14 cellular contexts compared by ENCODE assay signal in genomic region chr3:183381179-183381578, GRCh38. TPM values are rescaled to one million over a fixed set of nuclear protein-coding genes. Genes with fewer than 3 reads are reported as not detected.
DNase-seq lines count a peak whose midpoint lies in the region; ATAC-seq and TF ChIP-seq lines count a peak whose summit lies in the region.
"Had no signal": no experiment of that assay in that cellular context is flagged by ENCODE, and none has a peak within 500 bp of the region (broad histone marks: within the 10 kb centered on the region; RNA-seq: fewer than 3 reads in every experiment).

No MANE protein-coding gene starts in this region.

- peak; percentile 15 for DNase-seq in AG09319 (ENCODE audit: extremely low read depth, low read depth)
- peak; percentile 89 for DNase-seq in HCEC 1CT
- peak; percentile 21 for DNase-seq in NOMO-1 treated with dmso at 0.1 percent for 144 hours (lab: John Stamatoyannopoulos, UW; ENCODE audit: unreplicated experiment)
- DNase-seq in GOT3 (lab: John Stamatoyannopoulos, UW): no peak
- no peak for DNase-seq in SIG-M5 treated with dmso at 0.1 percent for 504 hours (lab: John Stamatoyannopoulos, UW; ENCODE audit: unreplicated experiment)
- DNase-seq: activated B cell treated with CpG ODN at 0.5 μM for 24 hours; activated naive CD8-positive, alpha-beta T cell treated with anti-CD3 and anti-CD28 coated beads, Interleukin-2, amount 10 ng/mL, durations not matched to agents 7 days and 5 days; gastrocnemius medialis; NCI-H446; sigmoid colon had no signal

- no peak for TF ChIP-seq CTCF in AG09319 (IDR thresholded peaks at IDR 0.05; ENCODE audit: low read depth, low read length)

- ATAC-seq in esophagus mucosa: peak; percentile 70
- no peak for ATAC-seq in GM21390 (IDR thresholded peaks at IDR 0.05; ENCODE audit: unreplicated experiment)
- no peak for ATAC-seq in HG03469 (IDR thresholded peaks at IDR 0.05; ENCODE audit: unreplicated experiment)
- ATAC-seq: gastrocnemius medialis, HCT116 had no signal

RNA-seq across cellular contexts. Expression of gene MCF2L2, which starts 47.2 kb away (rescaled TPM):
- total RNA-seq in esophagus mucosa: 0.72 TPM

Comparison
In these comparisons a context has a peak if more than half of its experiments do, and no peak if none do; other contexts are left out.
1. DNase-seq: peak in AG09319 (single experiment), HCEC 1CT (single experiment) and NOMO-1 treated with dmso at 0.1 percent for 144 hours (single experiment); none in GOT3 (single experiment) and SIG-M5 treated with dmso at 0.1 percent for 504 hours (single experiment).